1 cellular context compared by ENCODE assay signal in the genomic region with DNA sequence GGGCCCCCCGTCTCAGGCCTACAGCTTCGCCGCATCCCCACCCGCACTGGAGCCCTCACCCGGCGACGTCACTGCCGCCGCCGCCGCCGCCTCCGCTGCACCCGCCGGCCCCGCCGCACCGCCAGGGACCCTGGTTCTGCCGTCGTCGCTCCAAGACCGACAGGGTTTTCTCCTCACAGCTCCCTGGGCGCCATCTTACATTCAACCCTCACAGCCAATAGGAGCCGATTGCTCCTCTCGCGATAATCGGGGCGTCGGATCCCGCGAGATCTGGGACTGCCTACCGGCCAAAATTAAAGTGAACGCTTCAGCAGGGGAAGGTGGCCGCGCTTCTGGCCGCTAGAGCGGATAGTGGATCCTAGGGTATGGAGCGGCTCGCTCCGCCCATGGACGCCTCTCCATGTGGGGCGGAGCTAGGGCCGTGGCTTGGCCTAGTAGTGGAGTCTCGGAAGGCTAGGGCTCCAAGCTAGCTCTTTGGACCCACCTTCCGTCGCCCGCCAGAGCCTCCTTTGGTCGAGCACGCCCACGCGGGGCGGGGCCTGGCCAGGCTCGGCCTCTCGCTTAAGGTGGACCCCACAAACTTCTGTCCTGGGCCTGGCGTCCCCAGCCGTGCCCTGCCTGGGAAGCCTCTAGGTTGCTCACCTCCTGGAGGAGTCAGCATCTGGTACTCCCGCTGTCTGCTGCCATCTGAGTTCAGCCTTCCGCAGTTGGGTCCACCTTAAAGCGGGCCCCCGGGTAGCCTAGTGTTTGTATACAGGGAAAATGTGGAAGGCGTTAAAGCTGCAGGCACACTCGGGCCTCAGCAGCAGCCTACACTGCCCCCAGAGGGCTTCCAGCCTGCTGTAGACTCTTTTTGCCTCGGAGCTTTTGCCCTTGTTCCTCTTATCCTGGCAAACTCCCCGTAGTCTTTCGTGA.
A peak's percentile ranks its signal among the peaks of the same experiment; 100 is the strongest.
TF ChIP-seq lines count a peak whose summit lies in the region.

A gene with protein sequence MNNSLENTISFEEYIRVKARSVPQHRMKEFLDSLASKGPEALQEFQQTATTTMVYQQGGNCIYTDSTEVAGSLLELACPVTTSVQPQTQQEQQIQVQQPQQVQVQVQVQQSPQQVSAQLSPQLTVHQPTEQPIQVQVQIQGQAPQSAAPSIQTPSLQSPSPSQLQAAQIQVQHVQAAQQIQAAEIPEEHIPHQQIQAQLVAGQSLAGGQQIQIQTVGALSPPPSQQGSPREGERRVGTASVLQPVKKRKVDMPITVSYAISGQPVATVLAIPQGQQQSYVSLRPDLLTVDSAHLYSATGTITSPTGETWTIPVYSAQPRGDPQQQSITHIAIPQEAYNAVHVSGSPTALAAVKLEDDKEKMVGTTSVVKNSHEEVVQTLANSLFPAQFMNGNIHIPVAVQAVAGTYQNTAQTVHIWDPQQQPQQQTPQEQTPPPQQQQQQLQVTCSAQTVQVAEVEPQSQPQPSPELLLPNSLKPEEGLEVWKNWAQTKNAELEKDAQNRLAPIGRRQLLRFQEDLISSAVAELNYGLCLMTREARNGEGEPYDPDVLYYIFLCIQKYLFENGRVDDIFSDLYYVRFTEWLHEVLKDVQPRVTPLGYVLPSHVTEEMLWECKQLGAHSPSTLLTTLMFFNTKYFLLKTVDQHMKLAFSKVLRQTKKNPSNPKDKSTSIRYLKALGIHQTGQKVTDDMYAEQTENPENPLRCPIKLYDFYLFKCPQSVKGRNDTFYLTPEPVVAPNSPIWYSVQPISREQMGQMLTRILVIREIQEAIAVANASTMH (minus strand): TSS at position 219 of the 915 bp plus-strand sequence. CDS start 17,054 bp downstream, outside the sequence.

TF ChIP-seq in HepG2, 621 proteins besides CTCF, POLR2A, EP300 and RAD21 (continued from another document and continues in another):
- TF ChIP-seq, protein P1, sequence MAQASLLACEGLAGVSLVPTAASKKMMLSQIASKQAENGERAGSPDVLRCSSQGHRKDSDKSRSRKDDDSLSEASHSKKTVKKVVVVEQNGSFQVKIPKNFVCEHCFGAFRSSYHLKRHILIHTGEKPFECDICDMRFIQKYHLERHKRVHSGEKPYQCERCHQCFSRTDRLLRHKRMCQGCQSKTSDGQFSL (CRISPR knock-in tag; IDR thresholded peaks at IDR 0.05): no peak
- TF ChIP-seq, protein P2, sequence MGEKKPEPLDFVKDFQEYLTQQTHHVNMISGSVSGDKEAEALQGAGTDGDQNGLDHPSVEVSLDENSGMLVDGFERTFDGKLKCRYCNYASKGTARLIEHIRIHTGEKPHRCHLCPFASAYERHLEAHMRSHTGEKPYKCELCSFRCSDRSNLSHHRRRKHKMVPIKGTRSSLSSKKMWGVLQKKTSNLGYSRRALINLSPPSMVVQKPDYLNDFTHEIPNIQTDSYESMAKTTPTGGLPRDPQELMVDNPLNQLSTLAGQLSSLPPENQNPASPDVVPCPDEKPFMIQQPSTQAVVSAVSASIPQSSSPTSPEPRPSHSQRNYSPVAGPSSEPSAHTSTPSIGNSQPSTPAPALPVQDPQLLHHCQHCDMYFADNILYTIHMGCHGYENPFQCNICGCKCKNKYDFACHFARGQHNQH (CRISPR knock-in tag; IDR thresholded peaks at IDR 0.05): no peak; the same call in none of the 2 replicates
- no peak for TF ChIP-seq RNF2 (conservative IDR thresholded peaks at IDR 0.05; ENCODE audit: low read depth)
- TF ChIP-seq PCBP1 (IDR thresholded peaks at IDR 0.05; ENCODE audit: borderline replicate concordance, low read depth, low read length): no peak
- TF ChIP-seq RXRA (CRISPR knock-in tag; IDR thresholded peaks at IDR 0.05): peak; percentile 74
- TF ChIP-seq ZNF773 (CRISPR knock-in tag; IDR thresholded peaks at IDR 0.05; ENCODE audit: borderline replicate concordance): no peak
- peak; percentile 36 for TF ChIP-seq HNF4A (CRISPR knock-in tag; IDR thresholded peaks at IDR 0.05)
- peak; percentile 68; the same call in 1 of the 2 replicates for TF ChIP-seq NFATC3 (CRISPR knock-in tag; IDR thresholded peaks at IDR 0.05)
- no peak for TF ChIP-seq FOSL1 (CRISPR knock-in tag; IDR thresholded peaks at IDR 0.05; ENCODE audit: borderline replicate concordance)
- TF ChIP-seq PHF20 (CRISPR knock-in tag; IDR thresholded peaks at IDR 0.05): peak; percentile 54
- TF ChIP-seq HDAC6 (IDR thresholded peaks at IDR 0.05; ENCODE audit: low read depth, low read length): no peak
- no peak for TF ChIP-seq MED13 (CRISPR knock-in tag; IDR thresholded peaks at IDR 0.05)
- no peak for TF ChIP-seq TMF1 (CRISPR knock-in tag; IDR thresholded peaks at IDR 0.05; ENCODE audit: low read depth)
- peak; percentile 62 for TF ChIP-seq GATAD2A (CRISPR knock-in tag; IDR thresholded peaks at IDR 0.05)
- TF ChIP-seq AKAP8 (CRISPR knock-in tag; IDR thresholded peaks at IDR 0.05): no peak
- TF ChIP-seq BORCS8-MEF2B (CRISPR knock-in tag; IDR thresholded peaks at IDR 0.05): no peak; the same call in 1 of the 2 replicates
- 0 out of 2 replicates have a peak, but pooled peaks have one; percentile 50 for TF ChIP-seq TEAD2 (CRISPR knock-in tag; IDR thresholded peaks at IDR 0.05)
- TF ChIP-seq U2AF1 (optimal IDR thresholded peaks at IDR 0.05; ENCODE audit: low read depth, low read length): peak; percentile 55
- TF ChIP-seq ZBTB7A (CRISPR knock-in tag; IDR thresholded peaks at IDR 0.05): 0 out of 2 replicates have a peak, but pooled peaks have one; percentile 22
- TF ChIP-seq ZNF709 (CRISPR knock-in tag; IDR thresholded peaks at IDR 0.05): peak; percentile 81; the same call in 1 of the 2 replicates
- peak; percentile 76; the same call in 1 of the 2 replicates for TF ChIP-seq ZBTB20 (CRISPR knock-in tag; IDR thresholded peaks at IDR 0.05; ENCODE audit: borderline replicate concordance, low read depth)
- TF ChIP-seq, protein P3, sequence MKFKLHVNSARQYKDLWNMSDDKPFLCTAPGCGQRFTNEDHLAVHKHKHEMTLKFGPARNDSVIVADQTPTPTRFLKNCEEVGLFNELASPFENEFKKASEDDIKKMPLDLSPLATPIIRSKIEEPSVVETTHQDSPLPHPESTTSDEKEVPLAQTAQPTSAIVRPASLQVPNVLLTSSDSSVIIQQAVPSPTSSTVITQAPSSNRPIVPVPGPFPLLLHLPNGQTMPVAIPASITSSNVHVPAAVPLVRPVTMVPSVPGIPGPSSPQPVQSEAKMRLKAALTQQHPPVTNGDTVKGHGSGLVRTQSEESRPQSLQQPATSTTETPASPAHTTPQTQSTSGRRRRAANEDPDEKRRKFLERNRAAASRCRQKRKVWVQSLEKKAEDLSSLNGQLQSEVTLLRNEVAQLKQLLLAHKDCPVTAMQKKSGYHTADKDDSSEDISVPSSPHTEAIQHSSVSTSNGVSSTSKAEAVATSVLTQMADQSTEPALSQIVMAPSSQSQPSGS (CRISPR knock-in tag; IDR thresholded peaks at IDR 0.05): peak; percentile 69
- no peak for TF ChIP-seq MATR3 (CRISPR knock-in tag; IDR thresholded peaks at IDR 0.05)
- TF ChIP-seq ZNF263 (CRISPR knock-in tag; IDR thresholded peaks at IDR 0.05): no peak
- peak; percentile 91; the same call in 1 of the 2 replicates for TF ChIP-seq HDAC1 (CRISPR knock-in tag; IDR thresholded peaks at IDR 0.05)
- TF ChIP-seq HHEX (CRISPR knock-in tag; IDR thresholded peaks at IDR 0.05): no peak
- TF ChIP-seq FOXJ3 (CRISPR knock-in tag; IDR thresholded peaks at IDR 0.05; ENCODE audit: borderline replicate concordance): peak; percentile 70; the same call in 1 of the 2 replicates
- TF ChIP-seq, protein P4, sequence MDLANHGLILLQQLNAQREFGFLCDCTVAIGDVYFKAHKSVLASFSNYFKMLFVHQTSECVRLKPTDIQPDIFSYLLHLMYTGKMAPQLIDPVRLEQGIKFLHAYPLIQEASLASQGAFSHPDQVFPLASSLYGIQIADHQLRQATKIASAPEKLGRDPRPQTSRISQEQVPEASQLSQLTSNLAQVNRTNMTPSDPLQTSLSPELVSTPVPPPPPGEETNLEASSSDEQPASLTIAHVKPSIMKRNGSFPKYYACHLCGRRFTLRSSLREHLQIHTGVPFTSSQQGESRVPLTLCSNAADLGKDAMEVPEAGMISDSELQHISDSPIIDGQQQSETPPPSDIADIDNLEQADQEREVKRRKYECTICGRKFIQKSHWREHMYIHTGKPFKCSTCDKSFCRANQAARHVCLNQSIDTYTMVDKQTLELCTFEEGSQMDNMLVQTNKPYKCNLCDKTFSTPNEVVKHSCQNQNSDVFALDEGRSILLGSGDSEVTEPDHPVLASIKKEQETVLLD (CRISPR knock-in tag; IDR thresholded peaks at IDR 0.05; ENCODE audit: low read depth): peak; percentile 19; the same call in 1 of the 2 replicates
- TF ChIP-seq ZNF7 (CRISPR knock-in tag; IDR thresholded peaks at IDR 0.05): no peak
- peak; percentile 56; the same call in 1 of the 2 replicates for TF ChIP-seq HNRNPL (IDR thresholded peaks at IDR 0.05; ENCODE audit: low read depth, low read length)
- no peak for TF ChIP-seq ZNF260 (CRISPR knock-in tag; IDR thresholded peaks at IDR 0.05; ENCODE audit: borderline replicate concordance, low read depth)
- TF ChIP-seq, protein P5, sequence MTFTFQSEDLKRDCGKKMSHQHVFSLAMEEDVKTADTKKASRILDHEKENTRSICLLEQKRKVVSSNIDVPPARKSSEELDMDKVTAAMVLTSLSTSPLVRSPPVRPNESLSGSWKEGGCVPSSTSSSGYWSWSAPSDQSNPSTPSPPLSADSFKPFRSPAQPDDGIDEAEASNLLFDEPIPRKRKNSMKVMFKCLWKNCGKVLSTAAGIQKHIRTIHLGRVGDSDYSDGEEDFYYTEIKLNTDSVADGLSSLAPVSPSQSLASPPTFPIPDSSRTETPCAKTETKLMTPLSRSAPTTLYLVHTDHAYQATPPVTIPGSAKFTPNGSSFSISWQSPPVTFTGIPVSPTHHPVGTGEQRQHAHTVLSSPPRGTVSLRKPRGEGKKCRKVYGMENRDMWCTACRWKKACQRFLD (CRISPR knock-in tag; IDR thresholded peaks at IDR 0.05; ENCODE audit: borderline replicate concordance): no peak
- TF ChIP-seq FOXO1 (CRISPR knock-in tag; IDR thresholded peaks at IDR 0.05): no peak; the same call in 1 of the 2 replicates
- no peak for TF ChIP-seq ZKSCAN1 (IDR thresholded peaks at IDR 0.05; ENCODE audit: low read length)
- peak; percentile 71; the same call in 1 of the 2 replicates for TF ChIP-seq ZNF274 (CRISPR knock-in tag; IDR thresholded peaks at IDR 0.05)
- no peak for TF ChIP-seq RFXAP (CRISPR knock-in tag; IDR thresholded peaks at IDR 0.05; ENCODE audit: borderline replicate concordance)
- 0 out of 2 replicates have a peak, but pooled peaks have one; percentile 19 for TF ChIP-seq ESRRA (CRISPR knock-in tag; IDR thresholded peaks at IDR 0.05; ENCODE audit: low read depth)
- 0 out of 2 replicates have a peak, but pooled peaks have one; percentile 35 for TF ChIP-seq SMYD3 (CRISPR knock-in tag; IDR thresholded peaks at IDR 0.05)
- TF ChIP-seq ZNF207 (IDR thresholded peaks at IDR 0.05; ENCODE audit: borderline replicate concordance): no peak
- TF ChIP-seq ZNF333 (CRISPR knock-in tag; IDR thresholded peaks at IDR 0.05; ENCODE audit: borderline replicate concordance): 0 out of 2 replicates have a peak, but pooled peaks have one; percentile 33
- TF ChIP-seq, protein P6, sequence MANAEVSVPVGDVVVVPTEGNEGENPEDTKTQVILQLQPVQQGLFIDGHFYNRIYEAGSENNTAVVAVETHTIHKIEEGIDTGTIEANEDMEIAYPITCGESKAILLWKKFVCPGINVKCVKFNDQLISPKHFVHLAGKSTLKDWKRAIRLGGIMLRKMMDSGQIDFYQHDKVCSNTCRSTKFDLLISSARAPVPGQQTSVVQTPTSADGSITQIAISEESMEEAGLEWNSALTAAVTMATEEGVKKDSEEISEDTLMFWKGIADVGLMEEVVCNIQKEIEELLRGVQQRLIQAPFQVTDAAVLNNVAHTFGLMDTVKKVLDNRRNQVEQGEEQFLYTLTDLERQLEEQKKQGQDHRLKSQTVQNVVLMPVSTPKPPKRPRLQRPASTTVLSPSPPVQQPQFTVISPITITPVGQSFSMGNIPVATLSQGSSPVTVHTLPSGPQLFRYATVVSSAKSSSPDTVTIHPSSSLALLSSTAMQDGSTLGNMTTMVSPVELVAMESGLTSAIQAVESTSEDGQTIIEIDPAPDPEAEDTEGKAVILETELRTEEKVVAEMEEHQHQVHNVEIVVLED (CRISPR knock-in tag; IDR thresholded peaks at IDR 0.05; ENCODE audit: borderline replicate concordance): peak; percentile 66; the same call in 1 of the 2 replicates
- TF ChIP-seq XRCC5 (optimal IDR thresholded peaks at IDR 0.05; ENCODE audit: low read length): peak; percentile 90
- peak; percentile 72; the same call in 1 of the 2 replicates for TF ChIP-seq ZSCAN21 (CRISPR knock-in tag; IDR thresholded peaks at IDR 0.05; ENCODE audit: borderline replicate concordance)
- no peak for TF ChIP-seq ZNF24 (IDR thresholded peaks at IDR 0.05)
- peak; percentile 26; the same call in 1 of the 2 replicates for TF ChIP-seq RFX5 (IDR thresholded peaks at IDR 0.05; ENCODE audit: low read depth, low read length)
- TF ChIP-seq DR1 (CRISPR knock-in tag; IDR thresholded peaks at IDR 0.05): peak; percentile 49; the same call in 1 of the 2 replicates
- TF ChIP-seq SALL1 (CRISPR knock-in tag; IDR thresholded peaks at IDR 0.05): peak; percentile 56
- peak; percentile 69; the same call in 1 of the 2 replicates for TF ChIP-seq ZC3H4 (CRISPR knock-in tag; IDR thresholded peaks at IDR 0.05; ENCODE audit: borderline replicate concordance)
- TF ChIP-seq EED (CRISPR knock-in tag; IDR thresholded peaks at IDR 0.05): peak; percentile 26; the same call in 1 of the 2 replicates
- TF ChIP-seq, protein P7, sequence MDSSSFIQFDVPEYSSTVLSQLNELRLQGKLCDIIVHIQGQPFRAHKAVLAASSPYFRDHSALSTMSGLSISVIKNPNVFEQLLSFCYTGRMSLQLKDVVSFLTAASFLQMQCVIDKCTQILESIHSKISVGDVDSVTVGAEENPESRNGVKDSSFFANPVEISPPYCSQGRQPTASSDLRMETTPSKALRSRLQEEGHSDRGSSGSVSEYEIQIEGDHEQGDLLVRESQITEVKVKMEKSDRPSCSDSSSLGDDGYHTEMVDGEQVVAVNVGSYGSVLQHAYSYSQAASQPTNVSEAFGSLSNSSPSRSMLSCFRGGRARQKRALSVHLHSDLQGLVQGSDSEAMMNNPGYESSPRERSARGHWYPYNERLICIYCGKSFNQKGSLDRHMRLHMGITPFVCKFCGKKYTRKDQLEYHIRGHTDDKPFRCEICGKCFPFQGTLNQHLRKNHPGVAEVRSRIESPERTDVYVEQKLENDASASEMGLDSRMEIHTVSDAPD (CRISPR knock-in tag; IDR thresholded peaks at IDR 0.05): 0 out of 2 replicates have a peak, but pooled peaks have one; percentile 6
- peak; percentile 9; the same call in 1 of the 2 replicates for TF ChIP-seq ZNF383 (CRISPR knock-in tag; IDR thresholded peaks at IDR 0.05; ENCODE audit: borderline replicate concordance)
- TF ChIP-seq KLF16 (CRISPR knock-in tag; IDR thresholded peaks at IDR 0.05): no peak
- TF ChIP-seq, protein P8, sequence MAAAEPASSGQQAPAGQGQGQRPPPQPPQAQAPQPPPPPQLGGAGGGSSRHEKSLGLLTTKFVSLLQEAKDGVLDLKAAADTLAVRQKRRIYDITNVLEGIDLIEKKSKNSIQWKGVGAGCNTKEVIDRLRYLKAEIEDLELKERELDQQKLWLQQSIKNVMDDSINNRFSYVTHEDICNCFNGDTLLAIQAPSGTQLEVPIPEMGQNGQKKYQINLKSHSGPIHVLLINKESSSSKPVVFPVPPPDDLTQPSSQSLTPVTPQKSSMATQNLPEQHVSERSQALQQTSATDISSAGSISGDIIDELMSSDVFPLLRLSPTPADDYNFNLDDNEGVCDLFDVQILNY (CRISPR knock-in tag; conservative IDR thresholded peaks at IDR 0.05): no peak
